8 cellular contexts compared by ENCODE assay signal in genomic region chr1:155277070-155277895, GRCh38. TPM values are rescaled to one million over a fixed set of nuclear protein-coding genes. Genes with fewer than 3 reads are reported as not detected.
DNase-seq lines count a peak whose midpoint lies in the region; ATAC-seq and TF ChIP-seq lines count a peak whose summit lies in the region.

Gene HCN3, plus strand, starts transcription at chr1:155277463. Its CDS starts 128 bp downstream, at chr1:155277591.

- WGBS in liver: 1% methylated on average over 68 of the region's 68 CpGs

- TF ChIP-seq RAD21 in liver (IDR thresholded peaks at IDR 0.05): peak; percentile 34 to 47

- no peaks in the 10 kb centered on the region for H3K9me3 ChIP-seq in BLaER1 treated with 17β-estradiol and CSF1 and Interleukin-3, amounts not matched to agents 10 nM and 100 nM (replicated peaks in 1 of 11)
- H3K9me3 ChIP-seq in liver (ENCODE audit: control insufficient read depth in 4 of 4, low read length in 3 of 4): no peaks in the 10 kb centered on the region

- H3K9ac ChIP-seq in BLaER1 treated with 17β-estradiol and CSF1 and Interleukin-3, amounts not matched to agents 10 nM and 100 nM: peak within 1 kb of the TSS; percentile 64 to 78 (median 75)
- H3K9ac ChIP-seq in liver (ENCODE audit: low read depth in 1 of 2, low read length in 2 of 2): peak within 1 kb of the TSS in 1 of 2 donors; percentile 7

- peaks cover 0 to 19% (median 11%) of the 10 kb centered on the region in 11 experiments; a peak in 16 of 22 replicates for H4K20me1 ChIP-seq in BLaER1 treated with 17β-estradiol and CSF1 and Interleukin-3, amounts not matched to agents 10 nM and 100 nM

- ATAC-seq in GM19397 (IDR thresholded peaks at IDR 0.05; ENCODE audit: unreplicated experiment) (peak; percentile 59), HG03565 (IDR thresholded peaks at IDR 0.05; ENCODE audit: unreplicated experiment) (peak; percentile 64)

- DNase-seq in NCI-H748 (lab: John Stamatoyannopoulos, UW; ENCODE audit: unreplicated experiment): peak; percentile 98
- peak; percentile 88 for DNase-seq in activated CD4-positive, alpha-beta T cell treated with anti-CD3 and anti-CD28 coated beads, Interleukin-2, amount 50 U/mL, for 1 hour
- peak; percentile 98 for DNase-seq in dermis blood vessel endothelial cell
- DNase-seq in stimulated activated CD4-positive, alpha-beta T cell treated with anti-CD3 and anti-CD28 coated beads, Interleukin-2, amount 100 ng/mL, for 48 hours: peak; percentile 96 to 97

- H3K4me2 ChIP-seq in BLaER1 treated with 17β-estradiol and CSF1 and Interleukin-3, amounts not matched to agents 10 nM and 100 nM: peak within 1 kb of the TSS; percentile 93 to 100 (median 99)

- peak within 1 kb of the TSS; percentile 67 to 80 (median 73) for H3K4me3 ChIP-seq in BLaER1 treated with 17β-estradiol and CSF1 and Interleukin-3, amounts not matched to agents 10 nM and 100 nM
- peak within 1 kb of the TSS; percentile 55 to 84 (median 82) for H3K4me3 ChIP-seq in liver (ENCODE audit: low read depth in 1 of 3, low read length in 3 of 3)

- peak; percentile 63 for TF ChIP-seq CTCF in liver (IDR thresholded peaks at IDR 0.05; ENCODE audit: low read depth, low read length, missing input control)

- peak within 1 kb of the TSS in 7 of 11 experiments; percentile 9 to 54 (median 35); a peak in 9 of 22 replicates for H3K27ac ChIP-seq in BLaER1 treated with 17β-estradiol and CSF1 and Interleukin-3, amounts not matched to agents 10 nM and 100 nM
- peak within 1 kb of the TSS; percentile 27 to 38 for H3K27ac ChIP-seq in liver (ENCODE audit: low read depth in 1 of 2, low read length in 2 of 2)

- H3K27me3 ChIP-seq in BLaER1 treated with 17β-estradiol and CSF1 and Interleukin-3, amounts not matched to agents 10 nM and 100 nM: no peaks in the 10 kb centered on the region
- no peaks in the 10 kb centered on the region for H3K27me3 ChIP-seq in liver (ENCODE audit: control insufficient read depth in 4 of 4, insufficient read depth in 4 of 4, low read length in 3 of 4)

- H3K36me3 ChIP-seq in BLaER1 treated with 17β-estradiol and CSF1 and Interleukin-3, amounts not matched to agents 10 nM and 100 nM: no peaks in the 10 kb centered on the region; a peak in 1 of 22 replicates
- H3K36me3 ChIP-seq in liver (ENCODE audit: control insufficient read depth in 4 of 4, insufficient read depth in 3 of 4, low read depth in 1 of 4, low read length in 3 of 4): no peaks in the 10 kb centered on the region

- peaks cover 13 to 38% (median 30%) of the 10 kb centered on the region in 10 experiments for H3K4me1 ChIP-seq in BLaER1 treated with 17β-estradiol and CSF1 and Interleukin-3, amounts not matched to agents 10 nM and 100 nM
- peaks cover 8 to 30% (median 24%) of the 10 kb centered on the region in 4 donors for H3K4me1 ChIP-seq in liver (ENCODE audit: control insufficient read depth in 4 of 4, insufficient read depth in 4 of 4, low read length in 3 of 4)

TF ChIP-seq in liver, 16 proteins besides CTCF, POLR2A, EP300 and RAD21:
- TF ChIP-seq YY1 (IDR thresholded peaks at IDR 0.05) (no peak), FOXA1 (IDR thresholded peaks at IDR 0.05) (no peak), RXRA (IDR thresholded peaks at IDR 0.05) (peak; percentile 22 to 52), JUND (IDR thresholded peaks at IDR 0.05) (no peak), SP1 (IDR thresholded peaks at IDR 0.05) (peak; percentile 58), ZBTB33 (IDR thresholded peaks at IDR 0.05) (no peak)
- TF ChIP-seq, protein P1, sequence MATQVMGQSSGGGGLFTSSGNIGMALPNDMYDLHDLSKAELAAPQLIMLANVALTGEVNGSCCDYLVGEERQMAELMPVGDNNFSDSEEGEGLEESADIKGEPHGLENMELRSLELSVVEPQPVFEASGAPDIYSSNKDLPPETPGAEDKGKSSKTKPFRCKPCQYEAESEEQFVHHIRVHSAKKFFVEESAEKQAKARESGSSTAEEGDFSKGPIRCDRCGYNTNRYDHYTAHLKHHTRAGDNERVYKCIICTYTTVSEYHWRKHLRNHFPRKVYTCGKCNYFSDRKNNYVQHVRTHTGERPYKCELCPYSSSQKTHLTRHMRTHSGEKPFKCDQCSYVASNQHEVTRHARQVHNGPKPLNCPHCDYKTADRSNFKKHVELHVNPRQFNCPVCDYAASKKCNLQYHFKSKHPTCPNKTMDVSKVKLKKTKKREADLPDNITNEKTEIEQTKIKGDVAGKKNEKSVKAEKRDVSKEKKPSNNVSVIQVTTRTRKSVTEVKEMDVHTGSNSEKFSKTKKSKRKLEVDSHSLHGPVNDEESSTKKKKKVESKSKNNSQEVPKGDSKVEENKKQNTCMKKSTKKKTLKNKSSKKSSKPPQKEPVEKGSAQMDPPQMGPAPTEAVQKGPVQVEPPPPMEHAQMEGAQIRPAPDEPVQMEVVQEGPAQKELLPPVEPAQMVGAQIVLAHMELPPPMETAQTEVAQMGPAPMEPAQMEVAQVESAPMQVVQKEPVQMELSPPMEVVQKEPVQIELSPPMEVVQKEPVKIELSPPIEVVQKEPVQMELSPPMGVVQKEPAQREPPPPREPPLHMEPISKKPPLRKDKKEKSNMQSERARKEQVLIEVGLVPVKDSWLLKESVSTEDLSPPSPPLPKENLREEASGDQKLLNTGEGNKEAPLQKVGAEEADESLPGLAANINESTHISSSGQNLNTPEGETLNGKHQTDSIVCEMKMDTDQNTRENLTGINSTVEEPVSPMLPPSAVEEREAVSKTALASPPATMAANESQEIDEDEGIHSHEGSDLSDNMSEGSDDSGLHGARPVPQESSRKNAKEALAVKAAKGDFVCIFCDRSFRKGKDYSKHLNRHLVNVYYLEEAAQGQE (IDR thresholded peaks at IDR 0.05): peak; percentile 59

RNA-seq across cellular contexts. Expression of gene HCN3, which starts in this region (rescaled TPM):
- total RNA-seq in dermis blood vessel endothelial cell: 0.84 and 0.85 TPM in 2 replicates
- total RNA-seq in liver: 1 to 10 TPM in 1 of 2 donors, under 1 TPM in 1; 0.84 to 1.5 TPM
- polyA plus RNA-seq in liver: 1 to 10 TPM in 1 of 2 donors, under 1 TPM in 1; 0.33 to 1.0 TPM

Comparison
In these comparisons a context has a peak if more than half of its experiments do, and no peak if none do; other contexts are left out.
1. Peak in every context shown above with its lines: DNase-seq, ATAC-seq, H3K4me3 ChIP-seq and H3K27ac ChIP-seq.
2. Peak in DNase-seq in dermis blood vessel endothelial cell; RNA of the gene not detected or under 1 TPM.